Comparison of ENCODE assay signal across 13 cellular contexts in genomic region chr1:71068325-71069240, GRCh38. TPM values are rescaled to one million over a fixed set of nuclear protein-coding genes. Genes with fewer than 3 reads are reported as not detected.
DNase-seq lines count a peak whose midpoint lies in the region; ATAC-seq, FAIRE-seq and TF ChIP-seq lines count a peak whose summit lies in the region.
"Had no signal": no experiment of that assay in that cellular context is flagged by ENCODE, and none has a peak within 500 bp of the region (broad histone marks: within the 10 kb centered on the region; RNA-seq: fewer than 3 reads in every experiment).

No MANE protein-coding gene starts in this region.

- no peak for DNase-seq in activated CD4-positive, alpha-beta T cell treated with anti-CD3 and anti-CD28 coated beads, Interleukin-2, amount 10 ng/mL, durations not matched to agents 24 days and 14 days
- DNase-seq in activated CD4-positive, alpha-beta T cell treated with anti-CD3 and anti-CD28 coated beads, Interleukin-2, amount 50 U/mL, for 1 hour = no peak
- DNase-seq in left colon (no peak), right atrium auricular region (ENCODE audit: low spot score) (no peak), pancreas (no peak), T-helper 9 cell (no peak)
- DNase-seq: GDM1; stimulated activated CD4-positive, alpha-beta T cell treated with anti-CD3 and anti-CD28 coated beads, Interleukin-4, amount 100 ng/mL, for 24 hours had no signal

- no peaks in the 10 kb centered on the region for H3K27me3 Mint-ChIP-seq in activated CD4-positive, alpha-beta T cell treated with anti-CD3 and anti-CD28 coated beads, Interleukin-2, amount 10 ng/mL, durations not matched to agents 24 days and 14 days

- H3K27me3 ChIP-seq in right atrium auricular region = no peaks in the 10 kb centered on the region
- H3K27me3 ChIP-seq in pancreas = no peaks in the 10 kb centered on the region
- H3K27me3 ChIP-seq: uterus had no signal

- H3K27ac Mint-ChIP-seq in activated CD4-positive, alpha-beta T cell treated with anti-CD3 and anti-CD28 coated beads, Interleukin-2, amount 10 ng/mL, durations not matched to agents 24 days and 14 days = peak overlapping the region; percentile 45

- H3K4me1 ChIP-seq in right atrium auricular region (no peaks in the 10 kb centered on the region), pancreas (no peaks in the 10 kb centered on the region)

- no peaks in the 10 kb centered on the region for H3K9me3 ChIP-seq in right atrium auricular region
- H3K9me3 ChIP-seq in pancreas = no peaks in the 10 kb centered on the region
- H3K9me3 ChIP-seq: uterus had no signal

- peaks cover 64% of the 10 kb centered on the region for H3K36me3 Mint-ChIP-seq in activated CD4-positive, alpha-beta T cell treated with anti-CD3 and anti-CD28 coated beads, Interleukin-2, amount 10 ng/mL, durations not matched to agents 24 days and 14 days (ENCODE audit: low read depth)

- H3K4me1 Mint-ChIP-seq in activated CD4-positive, alpha-beta T cell treated with anti-CD3 and anti-CD28 coated beads, Interleukin-2, amount 10 ng/mL, durations not matched to agents 24 days and 14 days = peaks cover 21% of the 10 kb centered on the region
- H3K4me1 Mint-ChIP-seq: neural crest cell had no signal

- H3K9me3 Mint-ChIP-seq in activated CD4-positive, alpha-beta T cell treated with anti-CD3 and anti-CD28 coated beads, Interleukin-2, amount 10 ng/mL, durations not matched to agents 24 days and 14 days = no peaks in the 10 kb centered on the region
- H3K9me3 Mint-ChIP-seq: neural crest cell had no signal

- intact Hi-C loops in activated CD4-positive, alpha-beta T cell treated with anti-CD3 and anti-CD28 coated beads, Interleukin-2, amount 10 ng/mL, durations not matched to agents 24 days and 14 days (cut with micrococcal nuclease) = loop anchor here (5.0 kb wide), 1 partner anchor 656 kb away; the partner anchor contains the start of gene CTH
- intact Hi-C loops in left colon (cut with DNase I, micrococcal nuclease) (no loop called here), pancreas (cut with DNase I) (no loop called here)

- H3K4me3 Mint-ChIP-seq in activated CD4-positive, alpha-beta T cell treated with anti-CD3 and anti-CD28 coated beads, Interleukin-2, amount 10 ng/mL, durations not matched to agents 24 days and 14 days = peak overlapping the region; percentile 62
- H3K4me3 Mint-ChIP-seq: neural crest cell had no signal

- no peak overlapping the region for H3K27ac ChIP-seq in right atrium auricular region
- no peak overlapping the region for H3K27ac ChIP-seq in pancreas

- FAIRE-seq in pancreas (lab: Jason Lieb, UNC) = no peak

- TF ChIP-seq CTCF in right atrium auricular region (IDR thresholded peaks at IDR 0.05) (no peak), pancreas (IDR thresholded peaks at IDR 0.05) (no peak)

- no peak overlapping the region for H3K4me3 ChIP-seq in right atrium auricular region
- no peak overlapping the region for H3K4me3 ChIP-seq in pancreas
- H3K4me3 ChIP-seq: uterus had no signal

- WGBS in pancreas, 2 donors = 79% methylated on average over 6 of the region's 6 CpGs

- H3K36me3 ChIP-seq in right atrium auricular region = peaks cover 88% of the 10 kb centered on the region
- H3K36me3 ChIP-seq in pancreas = peaks cover 6 to 84% (median 65%) of the 10 kb centered on the region in 3 donors
- H3K36me3 ChIP-seq: uterus had no signal

- ATAC-seq in GM21786 (IDR thresholded peaks at IDR 0.05; ENCODE audit: unreplicated experiment) (peak; percentile 93), HG03457 (IDR thresholded peaks at IDR 0.05; ENCODE audit: unreplicated experiment) (peak; percentile 77), left colon (peak; percentile 98), pancreas (no peak)

RNA-seq across cellular contexts. Expression of gene ZRANB2, which starts 12.3 kb away (rescaled TPM):
- total RNA-seq in activated CD4-positive, alpha-beta T cell treated with anti-CD3 and anti-CD28 coated beads, Interleukin-2, amount 10 ng/mL, durations not matched to agents 24 days and 14 days = 150 and 154 TPM in 2 replicates
- total RNA-seq in left colon (10 to 100 TPM; 76.3 to 76.8 TPM), right atrium auricular region (10 to 100 TPM; 23.5 to 37.9 TPM), pancreas (10 to 100 TPM; 22.0 to 45.0 (median 31.5) TPM)
- 10 to 100 TPM; 31.2 to 62.9 TPM for polyA plus RNA-seq in pancreas

RNA-seq across cellular contexts. Expression of gene PTGER3, which starts 21.0 kb away (rescaled TPM):
- 0.26 and 0.62 TPM in 2 replicates for total RNA-seq in activated CD4-positive, alpha-beta T cell treated with anti-CD3 and anti-CD28 coated beads, Interleukin-2, amount 10 ng/mL, durations not matched to agents 24 days and 14 days
- total RNA-seq in left colon (1 to 10 TPM in 1 of 2 donors, under 1 TPM in 1; 0.49 to 2.7 TPM), right atrium auricular region (1 to 10 TPM in 1 of 2 donors, under 1 TPM in 1; 0.52 to 4.6 TPM), pancreas (1 to 10 TPM; 4.1 to 7.7 (median 6.2) TPM)
- polyA plus RNA-seq in pancreas = 1 to 10 TPM; 3.2 to 4.4 TPM
- total RNA-seq: dermis microvascular lymphatic vessel endothelial cell, neural crest cell had no signal

Comparison
In these comparisons a context has a peak if more than half of its experiments do, and no peak if none do; other contexts are left out.
1. ATAC-seq: peak in GM21786 (single experiment), HG03457 (single experiment) and left colon (single experiment); none in pancreas (0 of 4).